Comparison of ENCODE assay signal across 1 cellular context in the genomic region with DNA sequence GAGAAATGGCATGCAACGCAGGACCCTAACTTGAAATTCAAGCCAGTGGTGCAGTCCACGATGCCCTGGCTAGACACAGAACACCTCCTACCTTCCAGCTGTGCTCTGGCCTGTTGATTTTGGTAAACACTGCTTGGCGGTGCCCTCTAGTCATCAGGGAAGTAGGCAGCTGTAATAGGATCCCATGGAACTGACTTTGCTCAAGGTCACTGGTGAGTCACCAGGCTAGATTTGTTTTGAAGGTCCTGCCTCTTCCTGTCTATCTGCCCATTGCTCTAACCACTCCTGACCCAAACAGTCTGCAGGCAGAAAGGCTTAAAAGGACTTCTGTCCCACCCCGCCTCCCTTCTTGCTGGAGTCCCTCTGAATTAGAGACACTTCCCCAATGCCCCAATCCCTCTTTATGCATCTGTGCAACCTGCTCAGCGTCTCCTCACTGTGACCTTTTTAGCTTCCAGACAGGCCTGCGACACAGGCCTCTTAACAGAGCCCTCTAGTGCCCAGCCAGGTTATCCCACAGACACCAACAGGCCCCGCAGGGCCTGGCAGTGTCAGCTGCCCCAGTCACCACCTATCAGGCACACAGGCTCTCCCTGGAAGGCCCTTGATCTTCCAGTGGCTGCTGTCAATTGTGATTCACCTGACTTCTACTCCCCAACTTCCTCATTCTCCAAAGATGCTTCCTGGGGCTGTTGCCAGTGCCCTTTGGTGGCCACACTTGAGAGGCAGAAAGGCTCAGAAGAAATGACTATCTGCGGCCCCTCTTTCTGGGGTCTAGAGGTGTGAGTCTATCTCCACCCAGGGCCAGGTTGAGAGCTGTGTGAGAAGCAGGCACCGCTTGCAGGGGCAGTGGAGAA.
TF ChIP-seq lines count a peak whose summit lies in the region.

No MANE protein-coding gene starts in this region.

TF ChIP-seq in K562, 482 proteins besides CTCF, POLR2A, EP300 and RAD21 (continued from another document and continues in another):
- TF ChIP-seq, protein P1, sequence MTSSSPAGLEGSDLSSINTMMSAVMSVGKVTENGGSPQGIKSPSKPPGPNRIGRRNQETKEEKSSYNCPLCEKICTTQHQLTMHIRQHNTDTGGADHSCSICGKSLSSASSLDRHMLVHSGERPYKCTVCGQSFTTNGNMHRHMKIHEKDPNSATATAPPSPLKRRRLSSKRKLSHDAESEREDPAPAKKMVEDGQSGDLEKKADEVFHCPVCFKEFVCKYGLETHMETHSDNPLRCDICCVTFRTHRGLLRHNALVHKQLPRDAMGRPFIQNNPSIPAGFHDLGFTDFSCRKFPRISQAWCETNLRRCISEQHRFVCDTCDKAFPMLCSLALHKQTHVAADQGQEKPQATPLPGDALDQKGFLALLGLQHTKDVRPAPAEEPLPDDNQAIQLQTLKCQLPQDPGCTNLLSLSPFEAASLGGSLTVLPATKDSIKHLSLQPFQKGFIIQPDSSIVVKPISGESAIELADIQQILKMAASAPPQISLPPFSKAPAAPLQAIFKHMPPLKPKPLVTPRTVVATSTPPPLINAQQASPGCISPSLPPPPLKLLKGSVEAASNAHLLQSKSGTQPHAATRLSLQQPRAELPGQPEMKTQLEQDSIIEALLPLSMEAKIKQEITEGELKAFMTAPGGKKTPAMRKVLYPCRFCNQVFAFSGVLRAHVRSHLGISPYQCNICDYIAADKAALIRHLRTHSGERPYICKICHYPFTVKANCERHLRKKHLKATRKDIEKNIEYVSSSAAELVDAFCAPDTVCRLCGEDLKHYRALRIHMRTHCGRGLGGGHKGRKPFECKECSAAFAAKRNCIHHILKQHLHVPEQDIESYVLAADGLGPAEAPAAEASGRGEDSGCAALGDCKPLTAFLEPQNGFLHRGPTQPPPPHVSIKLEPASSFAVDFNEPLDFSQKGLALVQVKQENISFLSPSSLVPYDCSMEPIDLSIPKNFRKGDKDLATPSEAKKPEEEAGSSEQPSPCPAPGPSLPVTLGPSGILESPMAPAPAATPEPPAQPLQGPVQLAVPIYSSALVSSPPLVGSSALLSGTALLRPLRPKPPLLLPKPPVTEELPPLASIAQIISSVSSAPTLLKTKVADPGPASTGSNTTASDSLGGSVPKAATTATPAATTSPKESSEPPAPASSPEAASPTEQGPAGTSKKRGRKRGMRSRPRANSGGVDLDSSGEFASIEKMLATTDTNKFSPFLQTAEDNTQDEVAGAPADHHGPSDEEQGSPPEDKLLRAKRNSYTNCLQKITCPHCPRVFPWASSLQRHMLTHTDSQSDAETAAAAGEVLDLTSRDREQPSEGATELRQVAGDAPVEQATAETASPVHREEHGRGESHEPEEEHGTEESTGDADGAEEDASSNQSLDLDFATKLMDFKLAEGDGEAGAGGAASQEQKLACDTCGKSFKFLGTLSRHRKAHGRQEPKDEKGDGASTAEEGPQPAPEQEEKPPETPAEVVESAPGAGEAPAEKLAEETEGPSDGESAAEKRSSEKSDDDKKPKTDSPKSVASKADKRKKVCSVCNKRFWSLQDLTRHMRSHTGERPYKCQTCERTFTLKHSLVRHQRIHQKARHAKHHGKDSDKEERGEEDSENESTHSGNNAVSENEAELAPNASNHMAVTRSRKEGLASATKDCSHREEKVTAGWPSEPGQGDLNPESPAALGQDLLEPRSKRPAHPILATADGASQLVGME (CRISPR knock-in tag; IDR thresholded peaks at IDR 0.05): no peak
- TF ChIP-seq HMGN3 (IDR thresholded peaks at IDR 0.05; ENCODE audit: borderline replicate concordance, extremely low read depth, insufficient read length, low read depth, low read length): no peak
- no peak for TF ChIP-seq ZKSCAN3 (CRISPR knock-in tag; IDR thresholded peaks at IDR 0.05)
- TF ChIP-seq LARP7 (IDR thresholded peaks at IDR 0.05): no peak
- no peak for TF ChIP-seq SMAD3 (CRISPR knock-in tag; conservative IDR thresholded peaks at IDR 0.05)
- no peak for TF ChIP-seq SIRT6 (IDR thresholded peaks at IDR 0.05; ENCODE audit: low read depth, low read length)
- TF ChIP-seq, protein P2, sequence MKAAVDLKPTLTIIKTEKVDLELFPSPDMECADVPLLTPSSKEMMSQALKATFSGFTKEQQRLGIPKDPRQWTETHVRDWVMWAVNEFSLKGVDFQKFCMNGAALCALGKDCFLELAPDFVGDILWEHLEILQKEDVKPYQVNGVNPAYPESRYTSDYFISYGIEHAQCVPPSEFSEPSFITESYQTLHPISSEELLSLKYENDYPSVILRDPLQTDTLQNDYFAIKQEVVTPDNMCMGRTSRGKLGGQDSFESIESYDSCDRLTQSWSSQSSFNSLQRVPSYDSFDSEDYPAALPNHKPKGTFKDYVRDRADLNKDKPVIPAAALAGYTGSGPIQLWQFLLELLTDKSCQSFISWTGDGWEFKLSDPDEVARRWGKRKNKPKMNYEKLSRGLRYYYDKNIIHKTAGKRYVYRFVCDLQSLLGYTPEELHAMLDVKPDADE (conservative IDR thresholded peaks at IDR 0.05; ENCODE audit: control insufficient read depth, low read depth, low read length): no peak
- no peak for TF ChIP-seq RCOR1 (IDR thresholded peaks at IDR 0.05; ENCODE audit: borderline replicate concordance in 1 of 2, low read depth in 2 of 2, low read length in 2 of 2)
- no peak for TF ChIP-seq ZNF785 (CRISPR knock-in tag; IDR thresholded peaks at IDR 0.05)
- no peak for TF ChIP-seq BCLAF1 (IDR thresholded peaks at IDR 0.05; ENCODE audit: borderline replicate concordance in 1 of 2, control insufficient read depth in 1 of 2, low read depth in 2 of 2, low read length in 1 of 2)
- TF ChIP-seq SPI1 (IDR thresholded peaks at IDR 0.05; ENCODE audit: borderline replicate concordance, low read depth, low read length): peak; percentile 79
- TF ChIP-seq ZFPM2 (CRISPR knock-in tag; IDR thresholded peaks at IDR 0.05): no peak
- TF ChIP-seq TAL1 (IDR thresholded peaks at IDR 0.05): no peak
- TF ChIP-seq JUND (IDR thresholded peaks at IDR 0.05; ENCODE audit: borderline replicate concordance, low read depth, low read length): peak; percentile 95
- TF ChIP-seq JUND (tag; IDR thresholded peaks at IDR 0.05; ENCODE audit: borderline replicate concordance, low read depth, low read length): peak; percentile 93; the same call in 2 of the 3 replicates
- TF ChIP-seq ZNF431 (CRISPR knock-in tag; IDR thresholded peaks at IDR 0.05): no peak
- no peak for TF ChIP-seq SMARCC2 (IDR thresholded peaks at IDR 0.05; ENCODE audit: low read depth)
- no peak for TF ChIP-seq HNRNPLL (IDR thresholded peaks at IDR 0.05; ENCODE audit: low read depth, low read length, poor library complexity, severe bottlenecking)
- TF ChIP-seq ZNF133 (CRISPR knock-in tag; IDR thresholded peaks at IDR 0.05): no peak
- TF ChIP-seq TEAD2 (tag; IDR thresholded peaks at IDR 0.05): no peak
- no peak for TF ChIP-seq MTA3 (IDR thresholded peaks at IDR 0.05; ENCODE audit: borderline replicate concordance)
- 0 out of 2 replicates have a peak, but pooled peaks have one; percentile 10 for TF ChIP-seq SMC3 (conservative IDR thresholded peaks at IDR 0.05; ENCODE audit: insufficient read depth, low read depth, low read length)
- no peak for TF ChIP-seq RBM25 (IDR thresholded peaks at IDR 0.05; ENCODE audit: low read depth, low read length, severe bottlenecking)
- TF ChIP-seq ZNF589 (CRISPR knock-in tag; IDR thresholded peaks at IDR 0.05; ENCODE audit: low read depth): peak; percentile 70; the same call in 1 of the 2 replicates
- TF ChIP-seq ZNF561 (CRISPR knock-in tag; conservative IDR thresholded peaks at IDR 0.05): no peak
- peak; percentile 66; the same call in 1 of the 2 replicates for TF ChIP-seq SMAD4 (CRISPR knock-in tag; conservative IDR thresholded peaks at IDR 0.05)
- TF ChIP-seq, protein P3, sequence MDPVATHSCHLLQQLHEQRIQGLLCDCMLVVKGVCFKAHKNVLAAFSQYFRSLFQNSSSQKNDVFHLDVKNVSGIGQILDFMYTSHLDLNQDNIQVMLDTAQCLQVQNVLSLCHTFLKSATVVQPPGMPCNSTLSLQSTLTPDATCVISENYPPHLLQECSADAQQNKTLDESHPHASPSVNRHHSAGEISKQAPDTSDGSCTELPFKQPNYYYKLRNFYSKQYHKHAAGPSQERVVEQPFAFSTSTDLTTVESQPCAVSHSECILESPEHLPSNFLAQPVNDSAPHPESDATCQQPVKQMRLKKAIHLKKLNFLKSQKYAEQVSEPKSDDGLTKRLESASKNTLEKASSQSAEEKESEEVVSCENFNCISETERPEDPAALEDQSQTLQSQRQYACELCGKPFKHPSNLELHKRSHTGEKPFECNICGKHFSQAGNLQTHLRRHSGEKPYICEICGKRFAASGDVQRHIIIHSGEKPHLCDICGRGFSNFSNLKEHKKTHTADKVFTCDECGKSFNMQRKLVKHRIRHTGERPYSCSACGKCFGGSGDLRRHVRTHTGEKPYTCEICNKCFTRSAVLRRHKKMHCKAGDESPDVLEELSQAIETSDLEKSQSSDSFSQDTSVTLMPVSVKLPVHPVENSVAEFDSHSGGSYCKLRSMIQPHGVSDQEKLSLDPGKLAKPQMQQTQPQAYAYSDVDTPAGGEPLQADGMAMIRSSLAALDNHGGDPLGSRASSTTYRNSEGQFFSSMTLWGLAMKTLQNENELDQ (CRISPR knock-in tag; IDR thresholded peaks at IDR 0.05; ENCODE audit: borderline replicate concordance): no peak
- no peak for TF ChIP-seq NR3C1 (CRISPR knock-in tag; IDR thresholded peaks at IDR 0.05)
- no peak for TF ChIP-seq BDP1 (IDR thresholded peaks at IDR 0.05; ENCODE audit: insufficient read depth, insufficient read length)
- peak; percentile 78 for TF ChIP-seq ZEB2 (IDR thresholded peaks at IDR 0.05)
- TF ChIP-seq, protein P4, sequence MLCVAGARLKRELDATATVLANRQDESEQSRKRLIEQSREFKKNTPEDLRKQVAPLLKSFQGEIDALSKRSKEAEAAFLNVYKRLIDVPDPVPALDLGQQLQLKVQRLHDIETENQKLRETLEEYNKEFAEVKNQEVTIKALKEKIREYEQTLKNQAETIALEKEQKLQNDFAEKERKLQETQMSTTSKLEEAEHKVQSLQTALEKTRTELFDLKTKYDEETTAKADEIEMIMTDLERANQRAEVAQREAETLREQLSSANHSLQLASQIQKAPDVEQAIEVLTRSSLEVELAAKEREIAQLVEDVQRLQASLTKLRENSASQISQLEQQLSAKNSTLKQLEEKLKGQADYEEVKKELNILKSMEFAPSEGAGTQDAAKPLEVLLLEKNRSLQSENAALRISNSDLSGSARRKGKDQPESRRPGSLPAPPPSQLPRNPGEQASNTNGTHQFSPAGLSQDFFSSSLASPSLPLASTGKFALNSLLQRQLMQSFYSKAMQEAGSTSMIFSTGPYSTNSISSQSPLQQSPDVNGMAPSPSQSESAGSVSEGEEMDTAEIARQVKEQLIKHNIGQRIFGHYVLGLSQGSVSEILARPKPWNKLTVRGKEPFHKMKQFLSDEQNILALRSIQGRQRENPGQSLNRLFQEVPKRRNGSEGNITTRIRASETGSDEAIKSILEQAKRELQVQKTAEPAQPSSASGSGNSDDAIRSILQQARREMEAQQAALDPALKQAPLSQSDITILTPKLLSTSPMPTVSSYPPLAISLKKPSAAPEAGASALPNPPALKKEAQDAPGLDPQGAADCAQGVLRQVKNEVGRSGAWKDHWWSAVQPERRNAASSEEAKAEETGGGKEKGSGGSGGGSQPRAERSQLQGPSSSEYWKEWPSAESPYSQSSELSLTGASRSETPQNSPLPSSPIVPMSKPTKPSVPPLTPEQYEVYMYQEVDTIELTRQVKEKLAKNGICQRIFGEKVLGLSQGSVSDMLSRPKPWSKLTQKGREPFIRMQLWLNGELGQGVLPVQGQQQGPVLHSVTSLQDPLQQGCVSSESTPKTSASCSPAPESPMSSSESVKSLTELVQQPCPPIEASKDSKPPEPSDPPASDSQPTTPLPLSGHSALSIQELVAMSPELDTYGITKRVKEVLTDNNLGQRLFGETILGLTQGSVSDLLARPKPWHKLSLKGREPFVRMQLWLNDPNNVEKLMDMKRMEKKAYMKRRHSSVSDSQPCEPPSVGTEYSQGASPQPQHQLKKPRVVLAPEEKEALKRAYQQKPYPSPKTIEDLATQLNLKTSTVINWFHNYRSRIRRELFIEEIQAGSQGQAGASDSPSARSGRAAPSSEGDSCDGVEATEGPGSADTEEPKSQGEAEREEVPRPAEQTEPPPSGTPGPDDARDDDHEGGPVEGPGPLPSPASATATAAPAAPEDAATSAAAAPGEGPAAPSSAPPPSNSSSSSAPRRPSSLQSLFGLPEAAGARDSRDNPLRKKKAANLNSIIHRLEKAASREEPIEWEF (CRISPR knock-in tag; IDR thresholded peaks at IDR 0.05): no peak
- no peak for TF ChIP-seq PTRF (tag; IDR thresholded peaks at IDR 0.05)
- no peak for TF ChIP-seq MIER1 (IDR thresholded peaks at IDR 0.05; ENCODE audit: low read depth)
- no peak for TF ChIP-seq WHSC1 (IDR thresholded peaks at IDR 0.05; ENCODE audit: low read length)
- TF ChIP-seq, protein P5, sequence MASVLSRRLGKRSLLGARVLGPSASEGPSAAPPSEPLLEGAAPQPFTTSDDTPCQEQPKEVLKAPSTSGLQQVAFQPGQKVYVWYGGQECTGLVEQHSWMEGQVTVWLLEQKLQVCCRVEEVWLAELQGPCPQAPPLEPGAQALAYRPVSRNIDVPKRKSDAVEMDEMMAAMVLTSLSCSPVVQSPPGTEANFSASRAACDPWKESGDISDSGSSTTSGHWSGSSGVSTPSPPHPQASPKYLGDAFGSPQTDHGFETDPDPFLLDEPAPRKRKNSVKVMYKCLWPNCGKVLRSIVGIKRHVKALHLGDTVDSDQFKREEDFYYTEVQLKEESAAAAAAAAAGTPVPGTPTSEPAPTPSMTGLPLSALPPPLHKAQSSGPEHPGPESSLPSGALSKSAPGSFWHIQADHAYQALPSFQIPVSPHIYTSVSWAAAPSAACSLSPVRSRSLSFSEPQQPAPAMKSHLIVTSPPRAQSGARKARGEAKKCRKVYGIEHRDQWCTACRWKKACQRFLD (CRISPR knock-in tag; IDR thresholded peaks at IDR 0.05): peak; percentile 62
- no peak for TF ChIP-seq ZNF282 (CRISPR knock-in tag; IDR thresholded peaks at IDR 0.05)
- TF ChIP-seq MAFF (IDR thresholded peaks at IDR 0.05; ENCODE audit: low read length): no peak
- TF ChIP-seq POU5F1 (IDR thresholded peaks at IDR 0.05; ENCODE audit: borderline replicate concordance, low read depth, low read length, partially characterized antibody): no peak
- TF ChIP-seq TAF7 (tag; IDR thresholded peaks at IDR 0.05): no peak
- no peak for TF ChIP-seq BMI1 (IDR thresholded peaks at IDR 0.05; ENCODE audit: low read length)
- TF ChIP-seq CREM (IDR thresholded peaks at IDR 0.05; ENCODE audit: low read depth): peak; percentile 29; the same call in 1 of the 2 replicates
